Comparison of ENCODE assay signal across 19 cellular contexts in the genomic region with DNA sequence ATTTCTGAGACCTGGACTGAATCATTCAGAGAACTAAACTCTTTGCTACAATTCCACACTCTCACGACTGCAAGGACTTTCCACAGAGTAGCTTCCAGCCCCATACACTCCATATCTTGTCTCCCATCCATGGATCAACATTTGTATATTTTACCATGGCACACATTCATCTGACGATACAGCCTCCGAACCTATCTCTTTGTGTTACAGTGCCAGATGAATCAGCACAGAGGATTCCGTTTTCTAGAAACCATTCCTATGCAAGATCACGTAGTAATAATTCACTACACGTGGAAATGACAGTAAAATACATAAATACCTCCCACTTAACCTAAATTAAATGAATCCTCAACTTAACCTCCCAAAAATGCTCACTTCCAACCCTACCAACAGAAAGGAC.
"Had no signal": no experiment of that assay in that cellular context is flagged by ENCODE, and none has a peak within 500 bp of the region (broad histone marks: within the 10 kb centered on the region; RNA-seq: fewer than 3 reads in every experiment).

No MANE protein-coding gene starts in this region.

- H3K4me1 ChIP-seq: esophagus squamous epithelium, gastrocnemius medialis, heart right ventricle, left lung, lower lobe of right lung had no signal

- DNase-seq: dermis blood vessel endothelial cell; dorsolateral prefrontal cortex; effector CD4-positive, alpha-beta T cell; effector memory CD4-positive, alpha-beta T cell; esophagus squamous epithelium; foreskin fibroblast; foreskin melanocyte; gastrocnemius medialis; glutamatergic neuron; head of caudate nucleus; heart right ventricle; hippocampal formation; left cardiac atrium; left lung; left ventricle myocardium superior; lower lobe of right lung; mesenchymal stem cell; mucosa of descending colon had no signal

- H3K27me3 ChIP-seq: dorsolateral prefrontal cortex, esophagus squamous epithelium, gastrocnemius medialis, heart right ventricle, left lung had no signal

- H3K9me3 ChIP-seq: esophagus squamous epithelium, gastrocnemius medialis, lower lobe of right lung, mucosa of descending colon had no signal

- H3K27ac ChIP-seq: coronary artery, dorsolateral prefrontal cortex, esophagus squamous epithelium, gastrocnemius medialis, heart right ventricle, left lung, lower lobe of right lung had no signal

- H3K4me3 ChIP-seq: coronary artery, dorsolateral prefrontal cortex, esophagus squamous epithelium, gastrocnemius medialis, heart right ventricle, left lung, lower lobe of right lung, mucosa of descending colon had no signal

- H3K36me3 ChIP-seq: esophagus squamous epithelium, gastrocnemius medialis, heart right ventricle, left lung, lower lobe of right lung had no signal

- ATAC-seq: gastrocnemius medialis, heart right ventricle, left cardiac atrium, left lung, left ventricle myocardium superior, lower lobe of right lung, mucosa of descending colon had no signal
